ENCODE assay signal across 7 cellular contexts in the genomic region with DNA sequence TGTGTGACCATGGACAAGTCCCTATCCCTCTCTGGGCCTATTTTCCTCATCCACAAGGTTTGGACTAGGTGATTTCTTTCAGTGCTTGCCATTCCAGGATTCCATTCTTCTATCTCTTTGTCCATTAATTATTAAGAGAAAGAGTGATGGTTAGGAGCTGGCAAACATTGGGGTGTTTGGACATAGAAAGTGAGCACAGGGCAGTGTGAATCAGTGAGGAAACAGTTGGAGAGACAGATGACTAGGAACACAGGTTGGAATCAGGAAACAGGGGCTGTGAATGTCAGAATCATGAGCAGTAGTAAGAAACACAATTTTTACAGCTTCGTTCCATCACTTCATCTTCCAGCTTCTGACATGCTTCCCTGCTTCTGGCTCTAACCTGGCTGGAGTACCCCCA.
"Had no signal": no experiment of that assay in that cellular context is flagged by ENCODE, and none has a peak within 500 bp of the region (broad histone marks: within the 10 kb centered on the region; RNA-seq: fewer than 3 reads in every experiment).

No MANE protein-coding gene starts in this region.

- H3K9ac ChIP-seq: KMS-11 had no signal

- H3K4me3 ChIP-seq: K562 had no signal

- DNase-seq: IMR-90, KBM-7, KG1 had no signal

- H3K4me2 ChIP-seq: KMS-11 had no signal

- FAIRE-seq: HTR-8/SVneo, K562 had no signal

- ATAC-seq: K562 had no signal

- H3K27ac ChIP-seq: HL-60, KMS-11 had no signal
